In genomic region chr11:125261471-125262087, GRCh38 we compare ENCODE assay signal across 2 cellular contexts.
TF ChIP-seq lines count a peak whose summit lies in the region.

No MANE protein-coding gene starts in this region.

TF ChIP-seq in HepG2, 621 proteins besides CTCF, POLR2A, EP300 and RAD21:
- TF ChIP-seq, protein P1, sequence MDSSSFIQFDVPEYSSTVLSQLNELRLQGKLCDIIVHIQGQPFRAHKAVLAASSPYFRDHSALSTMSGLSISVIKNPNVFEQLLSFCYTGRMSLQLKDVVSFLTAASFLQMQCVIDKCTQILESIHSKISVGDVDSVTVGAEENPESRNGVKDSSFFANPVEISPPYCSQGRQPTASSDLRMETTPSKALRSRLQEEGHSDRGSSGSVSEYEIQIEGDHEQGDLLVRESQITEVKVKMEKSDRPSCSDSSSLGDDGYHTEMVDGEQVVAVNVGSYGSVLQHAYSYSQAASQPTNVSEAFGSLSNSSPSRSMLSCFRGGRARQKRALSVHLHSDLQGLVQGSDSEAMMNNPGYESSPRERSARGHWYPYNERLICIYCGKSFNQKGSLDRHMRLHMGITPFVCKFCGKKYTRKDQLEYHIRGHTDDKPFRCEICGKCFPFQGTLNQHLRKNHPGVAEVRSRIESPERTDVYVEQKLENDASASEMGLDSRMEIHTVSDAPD (CRISPR knock-in tag; IDR thresholded peaks at IDR 0.05), result no peak
- no peak for TF ChIP-seq HDAC1 (CRISPR knock-in tag; IDR thresholded peaks at IDR 0.05)
- TF ChIP-seq PAWR (CRISPR knock-in tag; IDR thresholded peaks at IDR 0.05; ENCODE audit: borderline replicate concordance), result no peak
- TF ChIP-seq ZNF781 (CRISPR knock-in tag; IDR thresholded peaks at IDR 0.05; ENCODE audit: borderline replicate concordance, not compliant biosample characterization), result no peak
- TF ChIP-seq, protein P2, sequence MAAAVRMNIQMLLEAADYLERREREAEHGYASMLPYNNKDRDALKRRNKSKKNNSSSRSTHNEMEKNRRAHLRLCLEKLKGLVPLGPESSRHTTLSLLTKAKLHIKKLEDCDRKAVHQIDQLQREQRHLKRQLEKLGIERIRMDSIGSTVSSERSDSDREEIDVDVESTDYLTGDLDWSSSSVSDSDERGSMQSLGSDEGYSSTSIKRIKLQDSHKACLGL (CRISPR knock-in tag; IDR thresholded peaks at IDR 0.05), result no peak
- TF ChIP-seq IRF9 (CRISPR knock-in tag; IDR thresholded peaks at IDR 0.05; ENCODE audit: borderline replicate concordance), result no peak
- TF ChIP-seq KDM6A (CRISPR knock-in tag; IDR thresholded peaks at IDR 0.05; ENCODE audit: low read depth), result no peak
- TF ChIP-seq ZNF121 (CRISPR knock-in tag; IDR thresholded peaks at IDR 0.05), result no peak
- TF ChIP-seq ZFP1 (CRISPR knock-in tag; IDR thresholded peaks at IDR 0.05), result no peak
- no peak for TF ChIP-seq NR2F6 (IDR thresholded peaks at IDR 0.05)
- TF ChIP-seq NR2F6 (CRISPR knock-in tag; IDR thresholded peaks at IDR 0.05), result no peak
- no peak for TF ChIP-seq MED13 (CRISPR knock-in tag; IDR thresholded peaks at IDR 0.05)
- TF ChIP-seq RNF2 (conservative IDR thresholded peaks at IDR 0.05; ENCODE audit: low read depth), result no peak
- no peak for TF ChIP-seq SP4 (CRISPR knock-in tag; IDR thresholded peaks at IDR 0.05)
- TF ChIP-seq JUNB (CRISPR knock-in tag; IDR thresholded peaks at IDR 0.05; ENCODE audit: borderline replicate concordance), result no peak
- TF ChIP-seq TBX2 (CRISPR knock-in tag; IDR thresholded peaks at IDR 0.05; ENCODE audit: borderline replicate concordance), result no peak
- TF ChIP-seq, protein P3, sequence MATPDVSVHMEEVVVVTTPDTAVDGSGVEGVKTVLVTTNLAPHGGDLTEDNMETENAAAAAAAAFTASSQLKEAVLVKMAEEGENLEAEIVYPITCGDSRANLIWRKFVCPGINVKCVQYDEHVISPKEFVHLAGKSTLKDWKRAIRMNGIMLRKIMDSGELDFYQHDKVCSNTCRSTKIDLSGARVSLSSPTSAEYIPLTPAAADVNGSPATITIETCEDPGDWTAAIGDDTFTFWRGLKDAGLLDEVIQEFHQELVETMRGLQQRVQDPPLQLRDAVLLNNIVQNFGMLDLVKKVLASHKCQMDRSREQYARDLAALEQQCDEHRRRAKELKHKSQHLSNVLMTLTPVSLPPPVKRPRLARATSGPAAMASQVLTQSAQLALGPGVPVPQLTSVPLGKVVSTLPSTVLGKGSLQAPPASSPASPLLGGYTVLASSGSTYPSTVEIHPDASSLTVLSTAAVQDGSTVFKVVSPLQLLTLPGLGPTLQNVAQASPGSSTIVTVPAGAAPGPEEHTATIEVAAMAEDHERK (CRISPR knock-in tag; IDR thresholded peaks at IDR 0.05; ENCODE audit: low read depth), result no peak
- no peak for TF ChIP-seq ISX (CRISPR knock-in tag; conservative IDR thresholded peaks at IDR 0.05)
- TF ChIP-seq ZNF225 (CRISPR knock-in tag; IDR thresholded peaks at IDR 0.05), result no peak
- TF ChIP-seq, protein P4, sequence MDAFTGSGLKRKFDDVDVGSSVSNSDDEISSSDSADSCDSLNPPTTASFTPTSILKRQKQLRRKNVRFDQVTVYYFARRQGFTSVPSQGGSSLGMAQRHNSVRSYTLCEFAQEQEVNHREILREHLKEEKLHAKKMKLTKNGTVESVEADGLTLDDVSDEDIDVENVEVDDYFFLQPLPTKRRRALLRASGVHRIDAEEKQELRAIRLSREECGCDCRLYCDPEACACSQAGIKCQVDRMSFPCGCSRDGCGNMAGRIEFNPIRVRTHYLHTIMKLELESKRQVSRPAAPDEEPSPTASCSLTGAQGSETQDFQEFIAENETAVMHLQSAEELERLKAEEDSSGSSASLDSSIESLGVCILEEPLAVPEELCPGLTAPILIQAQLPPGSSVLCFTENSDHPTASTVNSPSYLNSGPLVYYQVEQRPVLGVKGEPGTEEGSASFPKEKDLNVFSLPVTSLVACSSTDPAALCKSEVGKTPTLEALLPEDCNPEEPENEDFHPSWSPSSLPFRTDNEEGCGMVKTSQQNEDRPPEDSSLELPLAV (CRISPR knock-in tag; conservative IDR thresholded peaks at IDR 0.05; ENCODE audit: low read depth), result no peak
- TF ChIP-seq ZNF33A (CRISPR knock-in tag; IDR thresholded peaks at IDR 0.05; ENCODE audit: borderline replicate concordance), result no peak
TF ChIP-seq in HepG2: peak in this region for 0.

TF ChIP-seq in SK-N-SH, 30 proteins besides CTCF, POLR2A, EP300 and RAD21:
- no peak for TF ChIP-seq PBX3 (IDR thresholded peaks at IDR 0.05)
- no peak for TF ChIP-seq MXI1 (IDR thresholded peaks at IDR 0.05; ENCODE audit: low read depth, low read length)
- TF ChIP-seq, protein P5, sequence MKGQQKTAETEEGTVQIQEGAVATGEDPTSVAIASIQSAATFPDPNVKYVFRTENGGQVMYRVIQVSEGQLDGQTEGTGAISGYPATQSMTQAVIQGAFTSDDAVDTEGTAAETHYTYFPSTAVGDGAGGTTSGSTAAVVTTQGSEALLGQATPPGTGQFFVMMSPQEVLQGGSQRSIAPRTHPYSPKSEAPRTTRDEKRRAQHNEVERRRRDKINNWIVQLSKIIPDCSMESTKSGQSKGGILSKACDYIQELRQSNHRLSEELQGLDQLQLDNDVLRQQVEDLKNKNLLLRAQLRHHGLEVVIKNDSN (IDR thresholded peaks at IDR 0.05; ENCODE audit: borderline replicate concordance, low read depth), result no peak
- TF ChIP-seq ELF1 (IDR thresholded peaks at IDR 0.05), result no peak
- TF ChIP-seq MEF2A (IDR thresholded peaks at IDR 0.05; ENCODE audit: borderline replicate concordance, low read depth), result no peak
- no peak for TF ChIP-seq SIN3A (IDR thresholded peaks at IDR 0.05; ENCODE audit: borderline replicate concordance, low read depth, low read length)
TF ChIP-seq in SK-N-SH: peak in this region for 0.
